ENCODE assay signal across 1 cellular context in genomic region chr7:90903856-90904255, GRCh38.
TF ChIP-seq lines count a peak whose summit lies in the region.

No MANE protein-coding gene starts in this region.

TF ChIP-seq in GM23338, 12 proteins besides CTCF, POLR2A, EP300 and RAD21 (continued from another document):
- no peak for TF ChIP-seq ZNF462 (CRISPR knock-in tag; IDR thresholded peaks at IDR 0.05)
- no peak for TF ChIP-seq EZH2phosphoT487 (IDR thresholded peaks at IDR 0.05; ENCODE audit: unreplicated experiment)
- no peak for TF ChIP-seq JUNB (IDR thresholded peaks at IDR 0.05; ENCODE audit: unreplicated experiment)
- no peak for TF ChIP-seq CREB1 (CRISPR knock-in tag; IDR thresholded peaks at IDR 0.05; ENCODE audit: low read depth)
- TF ChIP-seq POLR2AphosphoS5 (IDR thresholded peaks at IDR 0.05; ENCODE audit: low read depth), result no peak
- TF ChIP-seq ZNF331 (CRISPR knock-in tag; IDR thresholded peaks at IDR 0.05; ENCODE audit: low read depth), result no peak
- TF ChIP-seq STAT1 (IDR thresholded peaks at IDR 0.05; ENCODE audit: unreplicated experiment), result no peak
